12 cellular contexts compared by ENCODE assay signal in genomic region chr6:129606664-129607063, GRCh38.
DNase-seq lines count a peak whose midpoint lies in the region; ATAC-seq lines count a peak whose summit lies in the region.
"Had no signal": no experiment of that assay in that cellular context is flagged by ENCODE, and none has a peak within 500 bp of the region (broad histone marks: within the 10 kb centered on the region; RNA-seq: fewer than 3 reads in every experiment).

No MANE protein-coding gene starts in this region.

- CTCF ChIA-PET in activated CD4-positive, alpha-beta memory T cell treated with anti-CD3 and anti-CD28 coated beads for 36 hours (lab: Charles Lee): interaction anchor here (1.0 to 1.5 kb wide), 3 partner anchors 8 to 415 kb away, joined by 3 to 5 read pairs (median 3); no protein-coding TSS in a partner anchor
- CTCF ChIA-PET in activated CD4-positive, alpha-beta memory T cell treated with anti-CD3 and anti-CD28 coated beads, Interleukin-2, amount 10 ng/mL, durations not matched to agents 7 days and 5 days (lab: Charles Lee): interaction anchor here (0.6 to 2.1 kb wide), 5 partner anchors 9 to 123 kb away, joined by 3 to 6 read pairs (median 3); no protein-coding TSS in a partner anchor

- peak; percentile 73 for ATAC-seq in HG02884 (IDR thresholded peaks at IDR 0.05; ENCODE audit: unreplicated experiment)

- H3K4me1 Mint-ChIP-seq in activated CD4-positive, alpha-beta memory T cell treated with anti-CD3 and anti-CD28 coated beads for 36 hours (ENCODE audit: low read depth): peaks cover 5% of the 10 kb centered on the region
- peaks cover 10% of the 10 kb centered on the region for H3K4me1 Mint-ChIP-seq in activated CD4-positive, alpha-beta memory T cell treated with anti-CD3 and anti-CD28 coated beads, Interleukin-2, amount 10 ng/mL, durations not matched to agents 7 days and 5 days

- H3K4me2 ChIP-seq in skeletal muscle satellite cell (ENCODE audit: low read length): peak overlapping the region; percentile 29

- H3K36me3 ChIP-seq in SJSA1 (peaks cover 22% of the 10 kb centered on the region), skeletal muscle satellite cell (ENCODE audit: insufficient read depth, low read length) (peaks cover 50% of the 10 kb centered on the region)

- H3K27me3 ChIP-seq in SJSA1 (replicated peaks): no peaks in the 10 kb centered on the region
- H3K27me3 ChIP-seq in skeletal muscle satellite cell (ENCODE audit: control insufficient read depth, insufficient read depth, low read length): no peaks in the 10 kb centered on the region

- peak overlapping the region; percentile 6; the same call in 1 of the 2 replicates for H3K27ac ChIP-seq in SJSA1

- peaks cover 4% of the 10 kb centered on the region for H3K36me3 Mint-ChIP-seq in activated CD4-positive, alpha-beta memory T cell treated with anti-CD3 and anti-CD28 coated beads for 36 hours
- peaks cover 16% of the 10 kb centered on the region for H3K36me3 Mint-ChIP-seq in activated CD4-positive, alpha-beta memory T cell treated with anti-CD3 and anti-CD28 coated beads, Interleukin-2, amount 10 ng/mL, durations not matched to agents 7 days and 5 days (ENCODE audit: low read depth)

- peaks cover 21% of the 10 kb centered on the region for H3K4me1 ChIP-seq in SJSA1 (replicated peaks)
- peaks cover 51% of the 10 kb centered on the region for H3K4me1 ChIP-seq in skeletal muscle satellite cell (ENCODE audit: control insufficient read depth, insufficient read depth, low read length)

- H3K9me3 ChIP-seq in SJSA1 (replicated peaks) (no peaks in the 10 kb centered on the region), skeletal muscle satellite cell (replicated peaks; ENCODE audit: low read length) (no peaks in the 10 kb centered on the region)

- peak overlapping the region; percentile 48 for H3K9ac ChIP-seq in skeletal muscle satellite cell (ENCODE audit: low read depth, low read length)

- H3K4me3 Mint-ChIP-seq in activated CD4-positive, alpha-beta memory T cell treated with anti-CD3 and anti-CD28 coated beads for 36 hours: no peak overlapping the region
- no peak overlapping the region for H3K4me3 Mint-ChIP-seq in activated CD4-positive, alpha-beta memory T cell treated with anti-CD3 and anti-CD28 coated beads, Interleukin-2, amount 10 ng/mL, durations not matched to agents 7 days and 5 days
- H3K4me3 Mint-ChIP-seq: T-helper 1 cell treated with Interleukin-12 subunit alpha and Interleukin-12 subunit beta and Interleukin-4 antibody, amounts not matched to agents 30 μg/mL and 1 μg/mL, for 36 hours had no signal

- H3K4me3 ChIP-seq in SJSA1 (no peak overlapping the region), skeletal muscle satellite cell (ENCODE audit: low read length) (no peak overlapping the region)

- POLR2A ChIA-PET in activated CD4-positive, alpha-beta memory T cell treated with anti-CD3 and anti-CD28 coated beads for 36 hours (lab: Charles Lee): no interaction called here
- POLR2A ChIA-PET in activated CD4-positive, alpha-beta memory T cell treated with anti-CD3 and anti-CD28 coated beads, Interleukin-2, amount 10 ng/mL, durations not matched to agents 7 days and 5 days (lab: Charles Lee): no interaction called here

- no peaks in the 10 kb centered on the region for H3K9me3 Mint-ChIP-seq in activated CD4-positive, alpha-beta memory T cell treated with anti-CD3 and anti-CD28 coated beads for 36 hours
- no peaks in the 10 kb centered on the region for H3K9me3 Mint-ChIP-seq in activated CD4-positive, alpha-beta memory T cell treated with anti-CD3 and anti-CD28 coated beads, Interleukin-2, amount 10 ng/mL, durations not matched to agents 7 days and 5 days
- H3K9me3 Mint-ChIP-seq: T-helper 1 cell treated with Interleukin-12 subunit alpha and Interleukin-12 subunit beta and Interleukin-4 antibody, amounts not matched to agents 30 μg/mL and 1 μg/mL, for 36 hours had no signal

- H3K27me3 Mint-ChIP-seq in activated CD4-positive, alpha-beta memory T cell treated with anti-CD3 and anti-CD28 coated beads for 36 hours: no peaks in the 10 kb centered on the region
- H3K27me3 Mint-ChIP-seq in activated CD4-positive, alpha-beta memory T cell treated with anti-CD3 and anti-CD28 coated beads, Interleukin-2, amount 10 ng/mL, durations not matched to agents 7 days and 5 days: no peaks in the 10 kb centered on the region

- intact Hi-C loops in activated CD4-positive, alpha-beta memory T cell treated with anti-CD3 and anti-CD28 coated beads for 36 hours (cut with micrococcal nuclease): no loop called here

- no peak overlapping the region for H3K27ac Mint-ChIP-seq in activated CD4-positive, alpha-beta memory T cell treated with anti-CD3 and anti-CD28 coated beads for 36 hours
- no peak overlapping the region for H3K27ac Mint-ChIP-seq in activated CD4-positive, alpha-beta memory T cell treated with anti-CD3 and anti-CD28 coated beads, Interleukin-2, amount 10 ng/mL, durations not matched to agents 7 days and 5 days
- H3K27ac Mint-ChIP-seq: T-helper 1 cell treated with Interleukin-12 subunit alpha and Interleukin-12 subunit beta and Interleukin-4 antibody, amounts not matched to agents 30 μg/mL and 1 μg/mL, for 36 hours had no signal

- peak; percentile 13 for DNase-seq in activated CD4-positive, alpha-beta memory T cell treated with anti-CD3 and anti-CD28 coated beads for 36 hours
- DNase-seq in activated CD4-positive, alpha-beta memory T cell treated with anti-CD3 and anti-CD28 coated beads, Interleukin-2, amount 10 ng/mL, durations not matched to agents 7 days and 5 days: no peak
- DNase-seq in SJSA1 (ENCODE audit: low read depth in 1 of 2, low spot score in 2 of 2): no peak
- DNase-seq in 8988T: no peak
- no peak for DNase-seq in SKM-1 (lab: John Stamatoyannopoulos, UW; ENCODE audit: unreplicated experiment)
- no peak for DNase-seq in NCI-H2227 treated with DMSO at 0.1 percent for 48 hours (lab: John Stamatoyannopoulos, UW)
- DNase-seq: activated T-cell treated with anti-CD3 and anti-CD28 coated beads for 4 hours, NCI-H510A treated with DMSO at 0.1 percent for 48 hours, retina had no signal
